ENCODE assay signal across 8 cellular contexts in genomic region chr1:206635983-206636354, GRCh38. TPM values are rescaled to one million over a fixed set of nuclear protein-coding genes. Genes with fewer than 3 reads are reported as not detected.
DNase-seq lines count a peak whose midpoint lies in the region; ATAC-seq and TF ChIP-seq lines count a peak whose summit lies in the region.

No MANE protein-coding gene starts in this region.

- H3K36me3 ChIP-seq in BE2C (no peaks in the 10 kb centered on the region), GM23338 (ENCODE audit: insufficient read depth) (0 out of 2 replicates have a peak, but pooled peaks cover 3% of the 10 kb centered on the region)

- no peaks in the 10 kb centered on the region for H3K9me3 ChIP-seq in BE2C

- POLR2A ChIA-PET in T-cell (lab: Charles Lee): interaction anchor here (0.5 to 1.4 kb wide), 6 partner anchors 22 to 167 kb away, joined by 3 to 4 read pairs (median 4); partner anchors contain the start of gene EIF2D (in 1 of the 2)
- POLR2A ChIA-PET in HEK293T (lab: Yijun Ruan, JAX): interaction anchor here (1.0 to 2.9 kb wide), 11 partner anchors 13 to 90 kb away, joined by 3 to 31 read pairs (median 7); no protein-coding TSS in a partner anchor

- H3K27me3 ChIP-seq in BE2C (no peaks in the 10 kb centered on the region), GM23338 (ENCODE audit: insufficient read depth) (peaks cover 21% of the 10 kb centered on the region)

- H3K9me3 Mint-ChIP-seq in GM23338: no peaks in the 10 kb centered on the region; the same call in 2 of the 3 replicates
- no peaks in the 10 kb centered on the region for H3K9me3 Mint-ChIP-seq in T-cell

- H3K27me3 Mint-ChIP-seq in GM23338 (ENCODE audit: insufficient read depth, low read depth, poor library complexity): peaks cover 7% of the 10 kb centered on the region
- peaks cover 3 to 11% of the 10 kb centered on the region in 2 donors for H3K27me3 Mint-ChIP-seq in T-cell

- no peak for TF ChIP-seq CTCF in BE2C (IDR thresholded peaks at IDR 0.05; ENCODE audit: low read depth, low read length)
- TF ChIP-seq CTCF in GM23338 (conservative IDR thresholded peaks at IDR 0.05; ENCODE audit: low read depth in 2 of 2): no peak
- no peak for TF ChIP-seq CTCF in foreskin fibroblast (IDR thresholded peaks at IDR 0.05; ENCODE audit: low read depth, low read length)

- no peak overlapping the region for H3K27ac ChIP-seq in GM23338 (ENCODE audit: low read depth)

- H3K27ac Mint-ChIP-seq in GM23338: no peak overlapping the region
- H3K27ac Mint-ChIP-seq in T-cell: no peak overlapping the region

- CTCF ChIA-PET in T-cell (lab: Charles Lee) (interaction anchor here (0.6 to 3.9 kb wide), 14 partner anchors 9 to 411 kb away, joined by 3 to 45 read pairs (median 4); partner anchors contain the start of gene EIF2D (in 1 of the 2)), HEK293T (lab: Yijun Ruan, JAX) (interaction anchor here (1.0 to 3.3 kb wide), 5 partner anchors 15 to 275 kb away, joined by 3 to 28 read pairs (median 5); no protein-coding TSS in a partner anchor)

- H3K79me2 ChIP-seq in GM23338 (replicated peaks; ENCODE audit: insufficient read depth): no peaks in the 10 kb centered on the region

- peak overlapping the region; percentile 90 for H3K4me3 ChIP-seq in BE2C (ENCODE audit: low read depth, low read length)
- peak overlapping the region; percentile 90 for H3K4me3 ChIP-seq in GM23338
- peak overlapping the region; percentile 74 to 89 for H3K4me3 ChIP-seq in foreskin fibroblast (ENCODE audit: low read depth in 1 of 2, low read length in 2 of 2)
- peak overlapping the region; percentile 90 for H3K4me3 ChIP-seq in skeletal muscle cell (ENCODE audit: low read depth, low read length)

- H3K4me1 Mint-ChIP-seq in GM23338 (peaks cover 28% of the 10 kb centered on the region), T-cell (peaks cover 11 to 21% (median 15%) of the 10 kb centered on the region in 3 donors)

- peaks cover 10% of the 10 kb centered on the region for H3F3A ChIP-seq in GM23338 (replicated peaks; ENCODE audit: low read depth)

- peak overlapping the region; percentile 81 for H3K4me3 Mint-ChIP-seq in GM23338
- H3K4me3 Mint-ChIP-seq in T-cell: peak overlapping the region; percentile 84 to 89 (median 85)

- peak overlapping the region; percentile 92 for H2AFZ ChIP-seq in GM23338

- peaks cover 8% of the 10 kb centered on the region for H3K4me1 ChIP-seq in BE2C
- H3K4me1 ChIP-seq in GM23338 (ENCODE audit: insufficient read depth): peaks cover 24% of the 10 kb centered on the region

- H3K9me2 ChIP-seq in GM23338 (ENCODE audit: insufficient read depth): no peaks in the 10 kb centered on the region

- peak overlapping the region; percentile 99 for H3K4me2 ChIP-seq in GM23338

- ATAC-seq in GM23338 (peak; percentile 12), T-cell (replicated peaks in 1 of 4) (peak in 2 of 4 experiments; percentile 2 to 7), GM19463 (IDR thresholded peaks at IDR 0.05; ENCODE audit: unreplicated experiment) (no peak)

- H3K36me3 Mint-ChIP-seq in GM23338 (ENCODE audit: low read depth) (no peaks in the 10 kb centered on the region; the same call in 2 of the 3 replicates), T-cell (no peaks in the 10 kb centered on the region)

- DNase-seq in BE2C (no peak), GM23338 (ENCODE audit: low spot score) (no peak), T-cell (peak in 1 of 34 experiments; percentile 8), foreskin fibroblast (peak in 1 of 2 donors; percentile 28), skeletal muscle cell (ENCODE audit: low read depth) (no peak), NCI-H187 (lab: John Stamatoyannopoulos, UW) (no peak), HEK293T (ENCODE audit: extremely low spot score) (no peak)

- H4K20me1 ChIP-seq in GM23338 (replicated peaks; ENCODE audit: insufficient read depth): no peaks in the 10 kb centered on the region

TF ChIP-seq in GM23338, 12 proteins besides CTCF, POLR2A, EP300 and RAD21:
- no peak for TF ChIP-seq NANOG (IDR thresholded peaks at IDR 0.05; ENCODE audit: borderline replicate concordance)
- no peak for TF ChIP-seq EZH2phosphoT487 (IDR thresholded peaks at IDR 0.05; ENCODE audit: unreplicated experiment)
- TF ChIP-seq CREB1 (CRISPR knock-in tag; IDR thresholded peaks at IDR 0.05; ENCODE audit: low read depth): no peak
- TF ChIP-seq ZNF331 (CRISPR knock-in tag; IDR thresholded peaks at IDR 0.05; ENCODE audit: low read depth): no peak
- no peak for TF ChIP-seq STAT1 (IDR thresholded peaks at IDR 0.05; ENCODE audit: unreplicated experiment)

TF ChIP-seq in HEK293T, 16 proteins besides CTCF, POLR2A, EP300 and RAD21:
- TF ChIP-seq FOXK2 (IDR thresholded peaks at IDR 0.05): no peak
- no peak for TF ChIP-seq ELF4 (IDR thresholded peaks at IDR 0.05)
- no peak for TF ChIP-seq CTBP1 (IDR thresholded peaks at IDR 0.05; ENCODE audit: borderline replicate concordance)
- TF ChIP-seq FOXA1 (IDR thresholded peaks at IDR 0.05): no peak
- no peak for TF ChIP-seq SUZ12 (IDR thresholded peaks at IDR 0.05)
- TF ChIP-seq ZNF384 (IDR thresholded peaks at IDR 0.05): no peak
- TF ChIP-seq BHLHE40 (IDR thresholded peaks at IDR 0.05; ENCODE audit: borderline replicate concordance): no peak
- TF ChIP-seq L3MBTL2 (conservative IDR thresholded peaks at IDR 0.05): no peak
- TF ChIP-seq HDGF (IDR thresholded peaks at IDR 0.05; ENCODE audit: borderline replicate concordance): no peak
- TF ChIP-seq PKNOX1 (IDR thresholded peaks at IDR 0.05): no peak
- no peak for TF ChIP-seq NFRKB (IDR thresholded peaks at IDR 0.05)
- no peak for TF ChIP-seq SP1 (IDR thresholded peaks at IDR 0.05)
- TF ChIP-seq FOXM1 (IDR thresholded peaks at IDR 0.05; ENCODE audit: borderline replicate concordance): no peak
- no peak for TF ChIP-seq ARNT (IDR thresholded peaks at IDR 0.05)
- no peak for TF ChIP-seq TARDBP (IDR thresholded peaks at IDR 0.05)
- no peak for TF ChIP-seq LEF1 (IDR thresholded peaks at IDR 0.05; ENCODE audit: borderline replicate concordance)

RNA-seq across cellular contexts. Expression of gene DYRK3, which starts 0.6 kb away (rescaled TPM):
- polyA plus RNA-seq in BE2C (2012; ENCODE audit: insufficient read depth, insufficient read length, low read depth): 3.3 TPM
- total RNA-seq in GM23338 (2014; rRNA removed; shearing (Covaris generic)): 8.5 and 9.5 TPM in 2 replicates
- polyA plus RNA-seq in GM23338 (2016; fragmentation: Nextera tagmentation; extraction: Ambion mirVana): 1.8 and 2.9 TPM in 2 replicates
- 1 to 10 TPM in 4 of 5 donors, under 1 TPM in 1; 0.73 to 2.0 (median 1.6) TPM for total RNA-seq in T-cell

RNA-seq across cellular contexts. Expression of gene EIF2D, which starts 23.7 kb away (rescaled TPM):
- polyA plus RNA-seq in BE2C (2012; ENCODE audit: insufficient read depth, insufficient read length, low read depth): 24.4 TPM
- 26.0 and 34.8 TPM in 2 replicates for total RNA-seq in GM23338 (2014; rRNA removed; shearing (Covaris generic))
- 18.7 and 25.1 TPM in 2 replicates for polyA plus RNA-seq in GM23338 (2016; fragmentation: Nextera tagmentation; extraction: Ambion mirVana)
- total RNA-seq in T-cell: 10 to 100 TPM; 48.0 to 56.7 (median 49.3) TPM

RNA-seq across cellular contexts. Expression of gene MAPKAPK2, which starts 48.7 kb away (rescaled TPM):
- 37.2 TPM for polyA plus RNA-seq in BE2C (2012; ENCODE audit: insufficient read depth, insufficient read length, low read depth)
- 30.4 and 32.1 TPM in 2 replicates for total RNA-seq in GM23338 (2014; rRNA removed; shearing (Covaris generic))
- 9.6 and 10.1 TPM in 2 replicates for polyA plus RNA-seq in GM23338 (2016; fragmentation: Nextera tagmentation; extraction: Ambion mirVana)
- 100 to 1,000 TPM in 1 of 5 donors, 10 to 100 TPM in 4; 64.3 to 117 (median 78.4) TPM for total RNA-seq in T-cell
